In the genomic region with DNA sequence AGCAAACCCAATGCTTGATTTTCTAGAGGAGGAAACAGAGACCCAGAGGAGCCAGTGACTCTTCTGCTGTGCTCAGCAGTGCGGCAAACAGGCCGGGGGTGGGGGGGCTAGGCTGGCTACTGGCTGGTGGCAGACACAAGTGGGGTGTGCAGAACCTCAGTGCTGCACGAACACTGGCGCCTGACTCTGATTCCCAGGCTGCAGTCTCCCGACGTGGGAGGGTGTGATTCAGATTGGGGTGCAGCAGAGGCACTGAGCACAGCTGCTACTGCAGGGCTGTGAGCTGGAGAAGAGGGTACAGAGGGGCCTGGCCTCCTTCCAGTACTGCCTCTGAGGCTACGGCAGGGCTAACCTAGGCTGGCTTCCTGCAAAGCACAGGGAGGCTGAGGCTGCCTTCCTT, we compare ENCODE assay signal across 12 cellular contexts. TPM values are rescaled to one million over a fixed set of nuclear protein-coding genes. Genes with fewer than 3 reads are reported as not detected.
DNase-seq lines count a peak whose midpoint lies in the region; ATAC-seq and TF ChIP-seq lines count a peak whose summit lies in the region.
"Had no signal": no experiment of that assay in that cellular context is flagged by ENCODE, and none has a peak within 500 bp of the region (broad histone marks: within the 10 kb centered on the region; RNA-seq: fewer than 3 reads in every experiment).

No MANE protein-coding gene starts in this region.

- H3K36me3 ChIP-seq in BLaER1, result peaks cover 31% of the 10 kb centered on the region
- H3K36me3 ChIP-seq in HEK293 (ENCODE audit: control insufficient read depth in 2 of 2, insufficient read depth in 1 of 2, low read length in 2 of 2), result peaks cover 17 to 21% of the 10 kb centered on the region in 2 experiments
- H3K36me3 ChIP-seq in neural progenitor cell, result no peaks in the 10 kb centered on the region

- H3K9ac ChIP-seq in BLaER1 (peak overlapping the region; percentile 65), neural progenitor cell (no peak overlapping the region)

- H2AFZ ChIP-seq in neural progenitor cell (replicated peaks), result no peak overlapping the region

- CTCF ChIA-PET in HEK293 (lab: Yijun Ruan, JAX), result interaction anchor here (0.6 to 18.9 kb wide), 11 partner anchors 15 to 414 kb away, joined by 3 to 733 read pairs (median 5); no protein-coding TSS in a partner anchor

- H3K4me3 ChIP-seq in BLaER1, result peak overlapping the region; percentile 44
- no peak overlapping the region for H3K4me3 ChIP-seq in HEK293 (ENCODE audit: low read depth, low read length)
- H3K4me3 ChIP-seq in neural progenitor cell, result no peak overlapping the region

- POLR2A ChIA-PET in HEK293 (lab: Yijun Ruan, JAX), result interaction anchor here (4.7 to 5.4 kb wide), 2 partner anchors 29 to 37 kb away, joined by 47 to 72 read pairs; no protein-coding TSS in a partner anchor

- TF ChIP-seq CTCF in HEK293 (tag by site-specific recombination; IDR thresholded peaks at IDR 0.05) (no peak), neural progenitor cell (IDR thresholded peaks at IDR 0.05) (no peak), type B pancreatic cell (conservative IDR thresholded peaks at IDR 0.05) (no peak)

- H3F3A ChIP-seq in neural progenitor cell (ENCODE audit: low read depth), result peaks cover 47% of the 10 kb centered on the region

- H3K9me3 ChIP-seq in BLaER1 (no peaks in the 10 kb centered on the region), HEK293 (ENCODE audit: control insufficient read depth, insufficient read depth, low read depth, low read length) (no peaks in the 10 kb centered on the region), neural progenitor cell (ENCODE audit: low read depth) (no peaks in the 10 kb centered on the region)

- no peaks in the 10 kb centered on the region for H3K27me3 Mint-ChIP-seq in activated naive CD8-positive, alpha-beta T cell
- H3K27me3 Mint-ChIP-seq in neural progenitor cell (ENCODE audit: insufficient read depth, low read depth), result peaks cover 23% of the 10 kb centered on the region
- peaks cover 45% of the 10 kb centered on the region for H3K27me3 Mint-ChIP-seq in type B pancreatic cell

- H3K4me1 Mint-ChIP-seq in activated naive CD8-positive, alpha-beta T cell (ENCODE audit: low read depth), result peaks cover 40% of the 10 kb centered on the region
- H3K4me1 Mint-ChIP-seq in neural progenitor cell (peaks cover 29% of the 10 kb centered on the region), type B pancreatic cell (ENCODE audit: unreplicated experiment) (peaks cover 5% of the 10 kb centered on the region)

- ATAC-seq in HG03175 (IDR thresholded peaks at IDR 0.05; ENCODE audit: unreplicated experiment), result no peak

- H3K9me3 Mint-ChIP-seq in activated naive CD8-positive, alpha-beta T cell (ENCODE audit: low read depth), result no peaks in the 10 kb centered on the region
- H3K9me3 Mint-ChIP-seq in neural progenitor cell (no peaks in the 10 kb centered on the region), type B pancreatic cell (no peaks in the 10 kb centered on the region)
- H3K9me3 Mint-ChIP-seq: brain had no signal

- H3K27ac ChIP-seq in BLaER1, result peak overlapping the region; percentile 92
- H3K27ac ChIP-seq in HEK293 (ENCODE audit: extremely low read depth, low read depth, low read length), result no peak overlapping the region
- no peak overlapping the region for H3K27ac ChIP-seq in neural progenitor cell

- H3K79me2 ChIP-seq in neural progenitor cell (ENCODE audit: low read depth), result no peaks in the 10 kb centered on the region

- H3K4me3 Mint-ChIP-seq in activated naive CD8-positive, alpha-beta T cell, result no peak overlapping the region
- H3K4me3 Mint-ChIP-seq in neural progenitor cell, result no peak overlapping the region
- H3K4me3 Mint-ChIP-seq in type B pancreatic cell, result no peak overlapping the region

- H3K4me1 ChIP-seq in BLaER1, result peaks cover 70% of the 10 kb centered on the region
- H3K4me1 ChIP-seq in HEK293 (ENCODE audit: control insufficient read depth, insufficient read depth, low read length), result peaks cover 16% of the 10 kb centered on the region
- peaks cover 28% of the 10 kb centered on the region for H3K4me1 ChIP-seq in neural progenitor cell

- H3K4me2 ChIP-seq in BLaER1 (peak overlapping the region; percentile 100), neural progenitor cell (peak overlapping the region; percentile 93)

- DNase-seq in neural progenitor cell (ENCODE audit: low spot score), result no peak
- DNase-seq in SHP77 treated with DMSO at 0.1 percent for 48 hours (lab: John Stamatoyannopoulos, UW), result no peak
- DNase-seq in type B pancreatic cell (ENCODE audit: extremely low spot score, unreplicated experiment), result no peak
- DNase-seq in NCI-H146 treated with DMSO at 0.1 percent for 48 hours (lab: John Stamatoyannopoulos, UW; ENCODE audit: unreplicated experiment), result no peak
- DNase-seq: GOT3 had no signal

- H3K36me3 Mint-ChIP-seq in activated naive CD8-positive, alpha-beta T cell, result peaks cover 4% of the 10 kb centered on the region
- H3K36me3 Mint-ChIP-seq in neural progenitor cell (peaks cover 8% of the 10 kb centered on the region), type B pancreatic cell (peaks cover 3% of the 10 kb centered on the region)

- H3K27me3 ChIP-seq in BLaER1, result no peaks in the 10 kb centered on the region
- H3K27me3 ChIP-seq in neural progenitor cell, result peaks cover 26% of the 10 kb centered on the region

- H3K27ac Mint-ChIP-seq in activated naive CD8-positive, alpha-beta T cell, result peak overlapping the region; percentile 6
- H3K27ac Mint-ChIP-seq in neural progenitor cell (no peak overlapping the region), type B pancreatic cell (no peak overlapping the region)

- peaks cover 28% of the 10 kb centered on the region for H4K20me1 ChIP-seq in BLaER1
- H4K20me1 ChIP-seq in neural progenitor cell (ENCODE audit: low read depth), result peaks cover 4% of the 10 kb centered on the region

TF ChIP-seq in HEK293, 187 proteins besides CTCF, POLR2A, EP300 and RAD21:
- TF ChIP-seq ZBTB17 (tag by site-specific recombination; IDR thresholded peaks at IDR 0.05) (0 out of 2 replicates have a peak, but pooled peaks have one; percentile 9), ZNF133 (tag by site-specific recombination; IDR thresholded peaks at IDR 0.05) (no peak)

RNA-seq across cellular contexts. Expression of gene RPL19, which starts 8.1 kb away (rescaled TPM):
- total RNA-seq in neural progenitor cell (ENCODE audit: low replicate concordance) (2,635 and 2,751 TPM in 2 replicates), type B pancreatic cell (ENCODE audit: low replicate concordance) (1,605 and 1,703 TPM in 2 replicates)

RNA-seq across cellular contexts. Expression of gene CACNB1, which starts 10.7 kb away (rescaled TPM):
- 6.3 and 16.5 TPM in 2 replicates for total RNA-seq in neural progenitor cell (ENCODE audit: low replicate concordance)
- total RNA-seq in type B pancreatic cell (ENCODE audit: low replicate concordance), result 1.8 and 9.5 TPM in 2 replicates

RNA-seq across cellular contexts. Expression of gene STAC2, which starts 17.6 kb away (rescaled TPM):
- total RNA-seq in neural progenitor cell (ENCODE audit: low replicate concordance) (0.13 and 0.62 TPM in 2 replicates), type B pancreatic cell (ENCODE audit: low replicate concordance) (1.5 TPM in 1 of 2 replicates, not detected in the other)
- total RNA-seq: mononuclear cell; T-helper 2 cell treated with Interferon-gamma antibody and Interleukin-4, amounts not matched to agents 100 ng/mL and 5 ng/mL, for 36 hours had no signal

RNA-seq across cellular contexts. Expression of gene ARL5C, which starts 42.2 kb away (rescaled TPM):
- total RNA-seq in neural progenitor cell (ENCODE audit: low replicate concordance), result not detected in 2 replicates
- not detected in 2 replicates for total RNA-seq in type B pancreatic cell (ENCODE audit: low replicate concordance)
- total RNA-seq: mononuclear cell; T-helper 2 cell treated with Interferon-gamma antibody and Interleukin-4, amounts not matched to agents 100 ng/mL and 5 ng/mL, for 36 hours had no signal

RNA-seq across cellular contexts. Expression of gene PLXDC1, which starts 56.7 kb away (rescaled TPM):
- total RNA-seq in neural progenitor cell (ENCODE audit: low replicate concordance) (2.1 and 2.5 TPM in 2 replicates), type B pancreatic cell (ENCODE audit: low replicate concordance) (1.7 and 5.0 TPM in 2 replicates)
